Comparison of ENCODE assay signal across 8 cellular contexts in genomic region chr12:57111046-57111698, GRCh38. TPM values are rescaled to one million over a fixed set of nuclear protein-coding genes. Genes with fewer than 3 reads are reported as not detected.
DNase-seq lines count a peak whose midpoint lies in the region; ATAC-seq and TF ChIP-seq lines count a peak whose summit lies in the region.

A gene with protein sequence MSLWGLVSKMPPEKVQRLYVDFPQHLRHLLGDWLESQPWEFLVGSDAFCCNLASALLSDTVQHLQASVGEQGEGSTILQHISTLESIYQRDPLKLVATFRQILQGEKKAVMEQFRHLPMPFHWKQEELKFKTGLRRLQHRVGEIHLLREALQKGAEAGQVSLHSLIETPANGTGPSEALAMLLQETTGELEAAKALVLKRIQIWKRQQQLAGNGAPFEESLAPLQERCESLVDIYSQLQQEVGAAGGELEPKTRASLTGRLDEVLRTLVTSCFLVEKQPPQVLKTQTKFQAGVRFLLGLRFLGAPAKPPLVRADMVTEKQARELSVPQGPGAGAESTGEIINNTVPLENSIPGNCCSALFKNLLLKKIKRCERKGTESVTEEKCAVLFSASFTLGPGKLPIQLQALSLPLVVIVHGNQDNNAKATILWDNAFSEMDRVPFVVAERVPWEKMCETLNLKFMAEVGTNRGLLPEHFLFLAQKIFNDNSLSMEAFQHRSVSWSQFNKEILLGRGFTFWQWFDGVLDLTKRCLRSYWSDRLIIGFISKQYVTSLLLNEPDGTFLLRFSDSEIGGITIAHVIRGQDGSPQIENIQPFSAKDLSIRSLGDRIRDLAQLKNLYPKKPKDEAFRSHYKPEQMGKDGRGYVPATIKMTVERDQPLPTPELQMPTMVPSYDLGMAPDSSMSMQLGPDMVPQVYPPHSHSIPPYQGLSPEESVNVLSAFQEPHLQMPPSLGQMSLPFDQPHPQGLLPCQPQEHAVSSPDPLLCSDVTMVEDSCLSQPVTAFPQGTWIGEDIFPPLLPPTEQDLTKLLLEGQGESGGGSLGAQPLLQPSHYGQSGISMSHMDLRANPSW (minus strand): TSS chr12:57111362. CDS start chr12:57108278, 3,084 bp downstream.

- intact Hi-C loops in thyroid gland (cut with DNase I) = loop anchor here (5.0 to 10.0 kb wide), 2 partner anchors 44 to 106 kb away; partner anchors contain the start of gene ZBTB39

- H3K36me3 ChIP-seq in thyroid gland = peaks cover 7 to 10% of the 10 kb centered on the region in 2 donors

- TF ChIP-seq CTCF in foreskin keratinocyte (conservative IDR thresholded peaks at IDR 0.05) = no peak
- no peak for TF ChIP-seq CTCF in thyroid gland (IDR thresholded peaks at IDR 0.05)

- H3K4me3 ChIP-seq in thyroid gland (replicated peaks in 1 of 3) = peak within 1 kb of the TSS; percentile 22 to 74 (median 47)

- H3K27me3 ChIP-seq in foreskin keratinocyte (no peaks in the 10 kb centered on the region), thyroid gland (no peaks in the 10 kb centered on the region)

- H3K9me3 ChIP-seq in thyroid gland = no peaks in the 10 kb centered on the region

- DNase-seq in ACHN (peak; percentile 91), RKO (ENCODE audit: low spot score) (peak; percentile 83), foreskin keratinocyte (peak in 1 of 2 donors; percentile 77), occipital lobe (lab: John Stamatoyannopoulos, UW) (peak; percentile 50), thyroid gland (peak; percentile 80 to 82)
- peak; percentile 93 for DNase-seq in activated effector memory CD4-positive, alpha-beta T cell treated with anti-CD3 and anti-CD28 coated beads, Interleukin-2, amount 50 U/mL, for 16 hours

- in situ Hi-C loops in ACHN (cut with HindIII; ENCODE audit: low pct_ligation_motif_present, low pct_unique_long_range_greater_than_20kb, low sequenced_read_pairs) = no loop called here

- H3K27ac ChIP-seq in foreskin keratinocyte (peak within 1 kb of the TSS; percentile 86), thyroid gland (peak within 1 kb of the TSS; percentile 96 to 99 (median 99))

- ATAC-seq in GM18873 (IDR thresholded peaks at IDR 0.05; ENCODE audit: low FRiP score, unreplicated experiment) (peak; percentile 36), HG03196 (IDR thresholded peaks at IDR 0.05; ENCODE audit: unreplicated experiment) (peak; percentile 57), foreskin keratinocyte (peak; percentile 44)

- WGBS in thyroid gland, 2 donors = 3 to 4% methylated on average over 11 to 13 of the region's 13 CpGs

- TF ChIP-seq POLR2A in thyroid gland (IDR thresholded peaks at IDR 0.05) = peak; percentile 20 to 45

- H3K4me1 ChIP-seq in foreskin keratinocyte = no peaks in the 10 kb centered on the region
- H3K4me1 ChIP-seq in thyroid gland = peaks cover 7 to 27% of the 10 kb centered on the region in 2 donors

RNA-seq across cellular contexts. Expression of the gene that starts here (rescaled TPM):
- total RNA-seq in foreskin keratinocyte (94.4 and 98.8 TPM in 2 replicates), occipital lobe (4.7 TPM), thyroid gland (100 to 1,000 TPM in 1 of 4 donors, 10 to 100 TPM in 3; 79.0 to 144 (median 89.8) TPM)
- polyA plus RNA-seq in foreskin keratinocyte = 60.2 and 68.9 TPM in 2 replicates

Comparison
In these comparisons a context has a peak if more than half of its experiments do, and no peak if none do; other contexts are left out.
1. RNA of the gene that starts here (total RNA-seq): 94.4 to 98.8 TPM in foreskin keratinocyte and 79.0 to 144 TPM in thyroid gland; 4.7 TPM in occipital lobe (single experiment); every median in the first group is over 10 times any median in the second.
2. Peak in every context shown above with its lines, with median percentiles within 50 percentile points of each other: ATAC-seq.